ENCODE assay signal across 8 cellular contexts in the genomic region with DNA sequence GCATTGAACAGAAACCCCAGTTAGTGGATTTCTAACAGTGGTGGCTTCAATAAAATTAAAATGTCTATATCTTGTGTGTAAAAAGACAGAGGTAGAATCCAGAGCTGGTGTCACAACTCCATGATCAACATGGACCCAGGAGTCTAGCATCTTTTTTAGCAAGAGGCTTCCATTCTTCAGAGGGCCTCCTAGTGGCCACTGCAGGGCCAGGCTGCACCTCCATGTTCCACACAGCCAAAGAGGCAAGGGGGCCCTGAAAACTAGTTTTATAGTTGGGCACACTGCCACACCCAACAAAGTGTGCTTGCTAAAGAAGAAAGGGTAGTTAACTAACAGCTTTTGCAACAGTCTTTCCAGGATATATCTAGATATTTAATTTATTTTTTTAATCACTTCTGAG. TPM values are rescaled to one million over a fixed set of nuclear protein-coding genes. Genes with fewer than 3 reads are reported as not detected.
DNase-seq lines count a peak whose midpoint lies in the region; ATAC-seq, FAIRE-seq and TF ChIP-seq lines count a peak whose summit lies in the region.

No MANE protein-coding gene starts in this region.

- TF ChIP-seq CTCF in C4-2B (conservative IDR thresholded peaks at IDR 0.05), result peak; percentile 90

- no peaks in the 10 kb centered on the region for H3K9me3 ChIP-seq in T-helper 17 cell (ENCODE audit: control insufficient read depth, low read length, poor library complexity, severe bottlenecking)

- ATAC-seq in T-helper 17 cell (peak; percentile 63), GM21390 (IDR thresholded peaks at IDR 0.05; ENCODE audit: unreplicated experiment) (no peak)

- H3K27ac ChIP-seq in C4-2B, result no peak overlapping the region

- H3K27me3 Mint-ChIP-seq in T-helper 17 cell, result no peaks in the 10 kb centered on the region

- H3K27ac Mint-ChIP-seq in T-helper 17 cell, result no peak overlapping the region

- peaks cover 18% of the 10 kb centered on the region for H3K4me1 Mint-ChIP-seq in T-helper 17 cell

- H3K4me3 Mint-ChIP-seq in T-helper 17 cell, result no peak overlapping the region

- H3K36me3 Mint-ChIP-seq in T-helper 17 cell (ENCODE audit: low read depth), result peaks cover 7% of the 10 kb centered on the region

- no peak for DNase-seq in GM18507 (ENCODE audit: extremely low spot score, insufficient read length, low read depth)
- no peak for DNase-seq in T-helper 17 cell
- DNase-seq in iPS-NIHi7 (ENCODE audit: extremely low spot score), result peak; percentile 56
- DNase-seq in NCI-H2107 treated with DMSO at 0.1 percent for 48 hours (lab: John Stamatoyannopoulos, UW; ENCODE audit: unreplicated experiment), result no peak
- DNase-seq in UCSD-AML1 (lab: John Stamatoyannopoulos, UW; ENCODE audit: unreplicated experiment), result no peak
- no peak for DNase-seq in T-helper 9 cell

- FAIRE-seq in GM18507 (lab: Jason Lieb, UNC), result peak; percentile 33

RNA-seq across cellular contexts. Expression of a gene that starts 12.9 kb away (rescaled TPM):
- total RNA-seq in T-helper 17 cell, result 10 to 100 TPM; 37.8 to 45.9 TPM
